18 cellular contexts compared by ENCODE assay signal in genomic region chr18:45539383-45539960, GRCh38.
A peak's percentile ranks its signal among the peaks of the same experiment; 100 is the strongest.
DNase-seq lines count a peak whose midpoint lies in the region; ATAC-seq, FAIRE-seq and TF ChIP-seq lines count a peak whose summit lies in the region.
"Had no signal": no experiment of that assay in that cellular context is flagged by ENCODE, and none has a peak within 500 bp of the region (broad histone marks: within the 10 kb centered on the region; RNA-seq: fewer than 3 reads in every experiment).

No MANE protein-coding gene starts in this region.

- peak; percentile 43 for DNase-seq in AG10803 (ENCODE audit: low read depth)
- DNase-seq in mesenchymal stem cell, result no peak
- no peak for DNase-seq in neuronal stem cell (ENCODE audit: low spot score)
- no peak for DNase-seq in left lobe of liver (ENCODE audit: low spot score)
- DNase-seq in NK-92 treated with Interleukin-12 subunit alpha and Interleukin-12 subunit beta, amount 100 ng/mL, for 24 hours (lab: John Stamatoyannopoulos, UW), result no peak
- no peak for DNase-seq in HepG2 (ENCODE audit: low spot score)
- DNase-seq in stimulated activated effector memory CD8-positive, alpha-beta T cell treated with anti-CD3 and anti-CD28 coated beads, Interleukin-12 subunit alpha, Interleukin-12 subunit beta, amount 100 ng/mL, for 72 hours (ENCODE audit: low spot score in 2 of 2), result no peak
- DNase-seq: 8988T; C1 segment of cervical spinal cord; Calu3; CD4-positive, alpha-beta T cell; DMS 273 treated with DMSO at 0.1 percent for 48 hours had no signal

- H3K4me3 Mint-ChIP-seq in stimulated activated effector memory CD8-positive, alpha-beta T cell treated with anti-CD3 and anti-CD28 coated beads, Interleukin-12 subunit alpha, Interleukin-12 subunit beta, amount 100 ng/mL, for 72 hours, result no peak overlapping the region
- H3K4me3 Mint-ChIP-seq: B cell; CD4-positive, alpha-beta T cell had no signal

- no peak overlapping the region for H3K18ac ChIP-seq in mesenchymal stem cell (ENCODE audit: low read depth in 1 of 2, low read length in 2 of 2)
- H3K18ac ChIP-seq in neuronal stem cell (ENCODE audit: low read length), result peak overlapping the region; percentile 40

- H2BK5ac ChIP-seq in mesenchymal stem cell (ENCODE audit: low read depth, low read length, poor library complexity, severe bottlenecking), result no peak overlapping the region
- no peak overlapping the region for H2BK5ac ChIP-seq in neuronal stem cell (ENCODE audit: low read length)

- H4K20me1 ChIP-seq in OCI-LY3 (ENCODE audit: insufficient read depth, low read length) (no peaks in the 10 kb centered on the region), HepG2 (ENCODE audit: insufficient read depth, low read length) (no peaks in the 10 kb centered on the region)

- ATAC-seq in left lobe of liver (no peak), HepG2 (no peak)
- no peak for ATAC-seq in stimulated activated effector memory CD8-positive, alpha-beta T cell treated with anti-CD3 and anti-CD28 coated beads, Interleukin-12 subunit alpha, Interleukin-12 subunit beta, amount 100 ng/mL, for 72 hours
- ATAC-seq: K562 had no signal

- no peak overlapping the region for H3K14ac ChIP-seq in mesenchymal stem cell (ENCODE audit: low read length in 2 of 2)
- H3K14ac ChIP-seq in neuronal stem cell (ENCODE audit: low read length), result no peak overlapping the region

- H2BK120ac ChIP-seq in mesenchymal stem cell (ENCODE audit: low read depth, low read length) (no peak overlapping the region), neuronal stem cell (ENCODE audit: low read depth, low read length) (no peak overlapping the region)

- no peaks in the 10 kb centered on the region for H3K79me2 ChIP-seq in OCI-LY3 (ENCODE audit: low read length)
- no peaks in the 10 kb centered on the region for H3K79me2 ChIP-seq in HepG2 (ENCODE audit: insufficient read depth, low read length)

- H2AK5ac ChIP-seq in mesenchymal stem cell (ENCODE audit: low read length, severe bottlenecking) (no peak overlapping the region), neuronal stem cell (ENCODE audit: low read depth, low read length) (no peak overlapping the region)

- TF ChIP-seq CTCF in AG10803 (conservative IDR thresholded peaks at IDR 0.05; ENCODE audit: low read length) (no peak), OCI-LY3 (IDR thresholded peaks at IDR 0.05; ENCODE audit: low read depth, low read length) (no peak), HepG2 (CRISPR knock-in tag; IDR thresholded peaks at IDR 0.05) (no peak)

- H2AFZ ChIP-seq in OCI-LY3 (ENCODE audit: low read depth, low read length) (peak overlapping the region; percentile 2; the same call in 1 of the 2 replicates), mesenchymal stem cell (ENCODE audit: low read depth, low read length) (no peak overlapping the region), neuronal stem cell (ENCODE audit: low read length) (no peak overlapping the region), HepG2 (ENCODE audit: low read length) (no peak overlapping the region)

- H3K9ac ChIP-seq in OCI-LY3 (ENCODE audit: low read length), result no peak overlapping the region
- no peak overlapping the region for H3K9ac ChIP-seq in mesenchymal stem cell (ENCODE audit: low read length)
- no peak overlapping the region for H3K9ac ChIP-seq in neuronal stem cell (ENCODE audit: low read depth, low read length, poor library complexity)
- H3K9ac ChIP-seq in HepG2 (ENCODE audit: insufficient read depth, low read depth, low read length), result no peak overlapping the region

- no peak overlapping the region for H3K4me2 ChIP-seq in OCI-LY3 (ENCODE audit: low read length)
- H3K4me2 ChIP-seq in mesenchymal stem cell (ENCODE audit: low read length, poor library complexity, severe bottlenecking), result no peak overlapping the region
- no peak overlapping the region for H3K4me2 ChIP-seq in neuronal stem cell (ENCODE audit: insufficient read depth, low read length, poor library complexity, severe bottlenecking)
- no peak overlapping the region for H3K4me2 ChIP-seq in HepG2 (ENCODE audit: low read depth, low read length)

- no TSS peak for BruUV-seq in HepG2 (replicated peaks; lab: Mats Ljungman, UMichigan)

- CTCF ChIA-PET in HepG2 (lab: Yijun Ruan, JAX; ENCODE audit: low intra/inter-chr PET ratio, low total read pairs), result no interaction called here

- H3K27me3 ChIP-seq in OCI-LY3 (ENCODE audit: low read depth, low read length) (no peaks in the 10 kb centered on the region), mesenchymal stem cell (ENCODE audit: control insufficient read depth in 1 of 2, insufficient read depth in 1 of 2, low read length in 2 of 2) (no peaks in the 10 kb centered on the region), neuronal stem cell (ENCODE audit: control insufficient read depth in 3 of 3, insufficient read depth in 3 of 3, low read depth in 1 of 3, low read length in 3 of 3) (no peaks in the 10 kb centered on the region), HepG2 (ENCODE audit: control insufficient read depth in 1 of 2, insufficient read depth in 2 of 2, low read length in 2 of 2) (no peaks in the 10 kb centered on the region)

- H3K36me3 ChIP-seq in OCI-LY3 (replicated peaks; ENCODE audit: low read depth, low read length), result no peaks in the 10 kb centered on the region
- H3K36me3 ChIP-seq in mesenchymal stem cell (ENCODE audit: control insufficient read depth in 1 of 2, insufficient read depth in 2 of 2, low read depth in 1 of 2, low read length in 2 of 2), result no peaks in the 10 kb centered on the region
- no peaks in the 10 kb centered on the region for H3K36me3 ChIP-seq in neuronal stem cell (replicated peaks in 1 of 2; ENCODE audit: control insufficient read depth in 2 of 2, insufficient read depth in 2 of 2, low read length in 2 of 2)
- H3K36me3 ChIP-seq in HepG2 (replicated peaks in 1 of 2; ENCODE audit: control insufficient read depth in 1 of 2, insufficient read depth in 2 of 2, low read length in 2 of 2), result no peaks in the 10 kb centered on the region
- H3K36me3 ChIP-seq: HAP-1 had no signal

- FAIRE-seq in HepG2 (lab: Jason Lieb, UNC), result no peak
- FAIRE-seq: GM12891, H1, K562 had no signal

- H2BK12ac ChIP-seq in mesenchymal stem cell (ENCODE audit: low read length in 2 of 2) (no peak overlapping the region), neuronal stem cell (ENCODE audit: low read length) (no peak overlapping the region)

- H2BK15ac ChIP-seq in mesenchymal stem cell (ENCODE audit: low read depth, poor library complexity, severe bottlenecking), result no peak overlapping the region
- H2BK15ac ChIP-seq in neuronal stem cell (ENCODE audit: low read length), result no peak overlapping the region

- no peak for TF ChIP-seq POLR2A in HepG2 (IDR thresholded peaks at IDR 0.05; ENCODE audit: insufficient read depth in 1 of 2, low read depth in 2 of 2, low read length in 2 of 2)

- H3K27ac Mint-ChIP-seq in stimulated activated effector memory CD8-positive, alpha-beta T cell treated with anti-CD3 and anti-CD28 coated beads, Interleukin-12 subunit alpha, Interleukin-12 subunit beta, amount 100 ng/mL, for 72 hours, result no peak overlapping the region
- H3K27ac Mint-ChIP-seq: B cell; CD4-positive, alpha-beta T cell had no signal

- H3K27ac ChIP-seq in OCI-LY3 (ENCODE audit: low read length) (peak overlapping the region; percentile 66; the same call in 1 of the 2 replicates), mesenchymal stem cell (ENCODE audit: low read length, poor library complexity, severe bottlenecking) (peak overlapping the region; percentile 45), neuronal stem cell (replicated peaks; ENCODE audit: low read length) (no peak overlapping the region), HepG2 (ENCODE audit: extremely low read length, insufficient read depth, low read length) (no peak overlapping the region)

- WGBS in mesenchymal stem cell, result 41% methylated on average over 3 of the region's 5 CpGs
- no CpG with 5 or more reads among the region's 5 CpGs for WGBS in neuronal stem cell (ENCODE audit: extremely low coverage in 2 of 2, insufficient read length in 2 of 2, insufficient replicate concordance in 1 of 2), 2 donors
- WGBS in HepG2 (ENCODE audit: low lambda C conversion rate), result 53% methylated on average over 4 of the region's 5 CpGs

- peaks cover 7% of the 10 kb centered on the region for H3K9me3 Mint-ChIP-seq in stimulated activated effector memory CD8-positive, alpha-beta T cell treated with anti-CD3 and anti-CD28 coated beads, Interleukin-12 subunit alpha, Interleukin-12 subunit beta, amount 100 ng/mL, for 72 hours

- H3K79me1 ChIP-seq in mesenchymal stem cell (replicated peaks; ENCODE audit: low read length, poor library complexity, severe bottlenecking) (no peaks in the 10 kb centered on the region), neuronal stem cell (ENCODE audit: low read depth, low read length) (no peaks in the 10 kb centered on the region)

- H3K4me3 ChIP-seq in AG10803 (ENCODE audit: low read length), result no peak overlapping the region
- no peak overlapping the region for H3K4me3 ChIP-seq in OCI-LY3 (ENCODE audit: low read length)
- no peak overlapping the region for H3K4me3 ChIP-seq in mesenchymal stem cell (ENCODE audit: insufficient read depth in 1 of 2, low read depth in 1 of 2, low read length in 2 of 2)
- no peak overlapping the region for H3K4me3 ChIP-seq in neuronal stem cell (ENCODE audit: low read length in 2 of 2)
- no peak overlapping the region for H3K4me3 ChIP-seq in HepG2 (replicated peaks in 1 of 3; ENCODE audit: insufficient read depth in 1 of 3, low read depth in 2 of 3, low read length in 3 of 3)
- H3K4me3 ChIP-seq: HAP-1, K562 had no signal

- no peaks in the 10 kb centered on the region for H3K4me1 Mint-ChIP-seq in stimulated activated effector memory CD8-positive, alpha-beta T cell treated with anti-CD3 and anti-CD28 coated beads, Interleukin-12 subunit alpha, Interleukin-12 subunit beta, amount 100 ng/mL, for 72 hours
- H3K4me1 Mint-ChIP-seq: B cell had no signal

- no peak for TF ChIP-seq EP300 in HepG2 (IDR thresholded peaks at IDR 0.05; ENCODE audit: low read depth in 2 of 2, low read length in 2 of 2)
- no peak for TF ChIP-seq EP300 in HepG2 (CRISPR knock-in tag; IDR thresholded peaks at IDR 0.05; ENCODE audit: borderline replicate concordance)

- intact Hi-C loops in HepG2 (cut with micrococcal nuclease; ENCODE audit: unreplicated experiment), result no loop called here

- peaks cover 24% of the 10 kb centered on the region for H3K4me1 ChIP-seq in OCI-LY3 (ENCODE audit: low read length)
- H3K4me1 ChIP-seq in mesenchymal stem cell (ENCODE audit: control insufficient read depth, insufficient read depth, low read depth, low read length), result peaks cover 8% of the 10 kb centered on the region
- H3K4me1 ChIP-seq in neuronal stem cell (ENCODE audit: control insufficient read depth in 2 of 2, insufficient read depth in 1 of 2, low read depth in 1 of 2, low read length in 2 of 2), result no peaks in the 10 kb centered on the region
- H3K4me1 ChIP-seq in HepG2 (ENCODE audit: insufficient read depth, low read length), result no peaks in the 10 kb centered on the region
- H3K4me1 ChIP-seq: HAP-1 had no signal

- no peak overlapping the region for H3K23ac ChIP-seq in mesenchymal stem cell (ENCODE audit: low read length in 2 of 2)
- no peak overlapping the region for H3K23ac ChIP-seq in neuronal stem cell (ENCODE audit: low read depth, low read length, poor library complexity)

- H4K8ac ChIP-seq in mesenchymal stem cell (ENCODE audit: low read length) (no peak overlapping the region), neuronal stem cell (ENCODE audit: low read depth, low read length) (no peak overlapping the region)

- H4K91ac ChIP-seq in mesenchymal stem cell (ENCODE audit: low read length) (no peak overlapping the region), neuronal stem cell (ENCODE audit: low read depth, low read length, poor library complexity) (no peak overlapping the region)

- POLR2A ChIA-PET in HepG2 (lab: Yijun Ruan, JAX), result no interaction called here

- in situ Hi-C loops in HepG2 (cut with HindIII; ENCODE audit: extremely low pct_ligation_motif_present, low pct_unique_long_range_greater_than_20kb), result no loop called here

- H3K4ac ChIP-seq in mesenchymal stem cell (ENCODE audit: low read depth in 1 of 2, low read length in 2 of 2) (no peak overlapping the region), neuronal stem cell (ENCODE audit: low read length) (no peak overlapping the region)

- no peaks in the 10 kb centered on the region for H3K9me3 ChIP-seq in OCI-LY3 (ENCODE audit: insufficient read depth, low read length)
- peaks cover 14% of the 10 kb centered on the region for H3K9me3 ChIP-seq in mesenchymal stem cell (ENCODE audit: control insufficient read depth, low read length)
- H3K9me3 ChIP-seq in neuronal stem cell (replicated peaks in 1 of 2; ENCODE audit: control insufficient read depth in 2 of 2, insufficient read depth in 1 of 2, low read depth in 1 of 2, low read length in 2 of 2), result no peaks in the 10 kb centered on the region
- H3K9me3 ChIP-seq in HepG2 (ENCODE audit: low read length), result no peaks in the 10 kb centered on the region
- H3K9me3 ChIP-seq: HAP-1 had no signal

- TF ChIP-seq RAD21 in HepG2 (CRISPR knock-in tag; IDR thresholded peaks at IDR 0.05), result no peak

- H3K36me3 Mint-ChIP-seq in stimulated activated effector memory CD8-positive, alpha-beta T cell treated with anti-CD3 and anti-CD28 coated beads, Interleukin-12 subunit alpha, Interleukin-12 subunit beta, amount 100 ng/mL, for 72 hours, result no peaks in the 10 kb centered on the region

Comparison
In these comparisons a context has a peak if more than half of its experiments do, and no peak if none do; other contexts are left out.
1. H3K27ac ChIP-seq: peak in OCI-LY3 (single experiment) and mesenchymal stem cell (single experiment); none in neuronal stem cell (single experiment) and HepG2 (single experiment).